In genomic region chr2:174350018-174350417, GRCh38 we compare ENCODE assay signal across 8 cellular contexts.
DNase-seq lines count a peak whose midpoint lies in the region; FAIRE-seq lines count a peak whose summit lies in the region.

No MANE protein-coding gene starts in this region.

- FAIRE-seq in G401.6 (lab: Jason Lieb, UNC): peak; percentile 96

- DNase-seq in Kasumi-1 (lab: John Stamatoyannopoulos, UW) (peak; percentile 78 to 91), amniotic epithelial cell (ENCODE audit: low read depth) (peak; percentile 26), middle frontal gyrus (ENCODE audit: extremely low spot score, low spot score) (peak; percentile 29), hypothalamus (lab: John Stamatoyannopoulos, UW) (no peak), C1 segment of cervical spinal cord (lab: John Stamatoyannopoulos, UW) (no peak)
- no peak for DNase-seq in stimulated activated CD4-positive, alpha-beta T cell treated with anti-CD3 and anti-CD28 coated beads, Interleukin-1b, Interleukin-23, amount 100 ng/mL, for 48 hours
- no peak for DNase-seq in activated CD4-positive, CD25-positive, alpha-beta regulatory T cell (lab: John Stamatoyannopoulos, UW)

Comparison
In these comparisons a context has a peak if more than half of its experiments do, and no peak if none do; other contexts are left out.
1. DNase-seq: peak in Kasumi-1 (2 of 2), amniotic epithelial cell (single experiment) and middle frontal gyrus (single experiment); none in stimulated activated CD4-positive, alpha-beta T cell treated with anti-CD3 and anti-CD28 coated beads, Interleukin-1b, Interleukin-23, amount 100 ng/mL, for 48 hours (single experiment), hypothalamus (0 of 51), C1 segment of cervical spinal cord (0 of 14) and activated CD4-positive, CD25-positive, alpha-beta regulatory T cell (0 of 4).